1 cellular context compared by ENCODE assay signal in the genomic region with DNA sequence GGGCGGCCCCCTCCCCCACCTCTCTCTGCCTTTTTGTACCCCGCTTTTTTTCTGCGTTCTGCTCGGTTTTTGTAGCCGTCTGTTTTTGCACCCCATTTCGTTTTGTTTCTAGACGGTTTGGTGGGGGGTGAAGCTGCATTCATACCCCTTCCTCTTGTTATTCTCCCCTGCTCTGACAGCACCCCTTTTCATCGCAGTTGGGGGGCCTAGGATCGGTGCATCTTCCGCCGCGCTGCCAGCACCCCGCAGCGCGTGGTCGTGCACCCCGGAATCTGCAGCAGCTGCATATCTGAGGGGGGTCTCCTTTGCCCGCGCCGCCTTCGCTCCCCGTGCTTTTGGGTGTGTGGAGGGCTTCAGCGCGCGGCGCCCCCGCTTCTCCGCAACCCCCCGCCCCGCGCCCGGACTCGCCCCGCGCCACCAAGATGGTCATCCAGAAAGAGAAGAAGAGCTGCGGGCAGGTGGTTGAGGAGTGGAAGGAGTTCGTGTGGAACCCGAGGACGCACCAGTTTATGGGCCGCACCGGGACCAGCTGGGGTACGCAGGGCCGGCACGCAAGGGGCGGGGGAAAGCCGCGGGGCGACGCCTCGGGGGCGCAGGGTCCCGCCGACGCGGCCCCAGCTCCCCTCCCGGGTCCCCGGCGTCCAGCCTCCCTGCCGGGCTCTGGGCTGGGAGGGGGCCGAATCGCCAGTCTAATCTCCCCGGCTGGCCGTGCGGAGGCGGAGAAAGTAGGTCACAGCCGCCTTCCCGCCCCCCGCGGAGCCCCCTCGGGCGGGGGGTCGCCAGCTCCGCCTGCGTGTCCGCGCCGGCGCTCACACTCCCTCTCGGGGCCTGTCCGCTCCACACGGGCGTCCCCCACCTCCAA.
A peak's percentile ranks its signal among the peaks of the same experiment; 100 is the strongest.
TF ChIP-seq lines count a peak whose summit lies in the region.

No MANE protein-coding gene starts in this region.

TF ChIP-seq in K562, 482 proteins besides CTCF, POLR2A, EP300 and RAD21 (continued from another document):
- TF ChIP-seq, protein P1, sequence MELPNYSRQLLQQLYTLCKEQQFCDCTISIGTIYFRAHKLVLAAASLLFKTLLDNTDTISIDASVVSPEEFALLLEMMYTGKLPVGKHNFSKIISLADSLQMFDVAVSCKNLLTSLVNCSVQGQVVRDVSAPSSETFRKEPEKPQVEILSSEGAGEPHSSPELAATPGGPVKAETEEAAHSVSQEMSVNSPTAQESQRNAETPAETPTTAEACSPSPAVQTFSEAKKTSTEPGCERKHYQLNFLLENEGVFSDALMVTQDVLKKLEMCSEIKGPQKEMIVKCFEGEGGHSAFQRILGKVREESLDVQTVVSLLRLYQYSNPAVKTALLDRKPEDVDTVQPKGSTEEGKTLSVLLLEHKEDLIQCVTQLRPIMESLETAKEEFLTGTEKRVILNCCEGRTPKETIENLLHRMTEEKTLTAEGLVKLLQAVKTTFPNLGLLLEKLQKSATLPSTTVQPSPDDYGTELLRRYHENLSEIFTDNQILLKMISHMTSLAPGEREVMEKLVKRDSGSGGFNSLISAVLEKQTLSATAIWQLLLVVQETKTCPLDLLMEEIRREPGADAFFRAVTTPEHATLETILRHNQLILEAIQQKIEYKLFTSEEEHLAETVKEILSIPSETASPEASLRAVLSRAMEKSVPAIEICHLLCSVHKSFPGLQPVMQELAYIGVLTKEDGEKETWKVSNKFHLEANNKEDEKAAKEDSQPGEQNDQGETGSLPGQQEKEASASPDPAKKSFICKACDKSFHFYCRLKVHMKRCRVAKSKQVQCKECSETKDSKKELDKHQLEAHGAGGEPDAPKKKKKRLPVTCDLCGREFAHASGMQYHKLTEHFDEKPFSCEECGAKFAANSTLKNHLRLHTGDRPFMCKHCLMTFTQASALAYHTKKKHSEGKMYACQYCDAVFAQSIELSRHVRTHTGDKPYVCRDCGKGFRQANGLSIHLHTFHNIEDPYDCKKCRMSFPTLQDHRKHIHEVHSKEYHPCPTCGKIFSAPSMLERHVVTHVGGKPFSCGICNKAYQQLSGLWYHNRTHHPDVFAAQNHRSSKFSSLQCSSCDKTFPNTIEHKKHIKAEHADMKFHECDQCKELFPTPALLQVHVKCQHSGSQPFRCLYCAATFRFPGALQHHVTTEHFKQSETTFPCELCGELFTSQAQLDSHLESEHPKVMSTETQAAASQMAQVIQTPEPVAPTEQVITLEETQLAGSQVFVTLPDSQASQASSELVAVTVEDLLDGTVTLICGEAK (IDR thresholded peaks at IDR 0.05): peak; percentile 40; the same call in 1 of the 2 replicates
- TF ChIP-seq, protein P1 (CRISPR knock-in tag; IDR thresholded peaks at IDR 0.05): no peak
- TF ChIP-seq POLR2AphosphoS5 (IDR thresholded peaks at IDR 0.05; ENCODE audit: control insufficient read depth, insufficient read depth, low read depth, low read length) (no peak), CREB1 (IDR thresholded peaks at IDR 0.05) (no peak), CREB1 (CRISPR knock-in tag; IDR thresholded peaks at IDR 0.05) (no peak), ZNF23 (CRISPR knock-in tag; IDR thresholded peaks at IDR 0.05) (no peak), KDM2B (CRISPR knock-in tag; IDR thresholded peaks at IDR 0.05) (0 out of 2 replicates have a peak, but pooled peaks have one; percentile 36), SRF (CRISPR knock-in tag; IDR thresholded peaks at IDR 0.05) (no peak), GTF2A2 (tag; IDR thresholded peaks at IDR 0.05) (peak; percentile 38; the same call in 1 of the 2 replicates), ZBTB7A (IDR thresholded peaks at IDR 0.05; ENCODE audit: borderline replicate concordance, control insufficient read depth, low read depth, low read length) (0 out of 2 replicates have a peak, but pooled peaks have one; percentile 83), MEF2D (tag; conservative IDR thresholded peaks at IDR 0.05; ENCODE audit: low read depth) (no peak), HMG20A (CRISPR knock-in tag; conservative IDR thresholded peaks at IDR 0.05) (no peak), TAF9B (IDR thresholded peaks at IDR 0.05; ENCODE audit: partially characterized antibody) (no peak), ZNF212 (CRISPR knock-in tag; IDR thresholded peaks at IDR 0.05) (no peak), TAF7 (tag; IDR thresholded peaks at IDR 0.05) (no peak), BRCA1 (IDR thresholded peaks at IDR 0.05) (no peak), BRCA1 (CRISPR knock-in tag; IDR thresholded peaks at IDR 0.05) (no peak), SNIP1 (IDR thresholded peaks at IDR 0.05; ENCODE audit: low read depth) (no peak), HEY1 (CRISPR knock-in tag; IDR thresholded peaks at IDR 0.05; ENCODE audit: borderline replicate concordance) (no peak), ELF4 (CRISPR knock-in tag; IDR thresholded peaks at IDR 0.05) (no peak), POLR2H (tag; IDR thresholded peaks at IDR 0.05; ENCODE audit: low read depth) (no peak), ZNF507 (tag; conservative IDR thresholded peaks at IDR 0.05) (no peak), HDAC3 (IDR thresholded peaks at IDR 0.05; ENCODE audit: borderline replicate concordance, partially characterized antibody) (no peak), ZNF133 (CRISPR knock-in tag; IDR thresholded peaks at IDR 0.05) (no peak)
- TF ChIP-seq, protein P2, sequence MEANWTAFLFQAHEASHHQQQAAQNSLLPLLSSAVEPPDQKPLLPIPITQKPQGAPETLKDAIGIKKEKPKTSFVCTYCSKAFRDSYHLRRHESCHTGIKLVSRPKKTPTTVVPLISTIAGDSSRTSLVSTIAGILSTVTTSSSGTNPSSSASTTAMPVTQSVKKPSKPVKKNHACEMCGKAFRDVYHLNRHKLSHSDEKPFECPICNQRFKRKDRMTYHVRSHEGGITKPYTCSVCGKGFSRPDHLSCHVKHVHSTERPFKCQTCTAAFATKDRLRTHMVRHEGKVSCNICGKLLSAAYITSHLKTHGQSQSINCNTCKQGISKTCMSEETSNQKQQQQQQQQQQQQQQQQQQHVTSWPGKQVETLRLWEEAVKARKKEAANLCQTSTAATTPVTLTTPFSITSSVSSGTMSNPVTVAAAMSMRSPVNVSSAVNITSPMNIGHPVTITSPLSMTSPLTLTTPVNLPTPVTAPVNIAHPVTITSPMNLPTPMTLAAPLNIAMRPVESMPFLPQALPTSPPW (CRISPR knock-in tag; IDR thresholded peaks at IDR 0.05): no peak
- TF ChIP-seq, protein P3, sequence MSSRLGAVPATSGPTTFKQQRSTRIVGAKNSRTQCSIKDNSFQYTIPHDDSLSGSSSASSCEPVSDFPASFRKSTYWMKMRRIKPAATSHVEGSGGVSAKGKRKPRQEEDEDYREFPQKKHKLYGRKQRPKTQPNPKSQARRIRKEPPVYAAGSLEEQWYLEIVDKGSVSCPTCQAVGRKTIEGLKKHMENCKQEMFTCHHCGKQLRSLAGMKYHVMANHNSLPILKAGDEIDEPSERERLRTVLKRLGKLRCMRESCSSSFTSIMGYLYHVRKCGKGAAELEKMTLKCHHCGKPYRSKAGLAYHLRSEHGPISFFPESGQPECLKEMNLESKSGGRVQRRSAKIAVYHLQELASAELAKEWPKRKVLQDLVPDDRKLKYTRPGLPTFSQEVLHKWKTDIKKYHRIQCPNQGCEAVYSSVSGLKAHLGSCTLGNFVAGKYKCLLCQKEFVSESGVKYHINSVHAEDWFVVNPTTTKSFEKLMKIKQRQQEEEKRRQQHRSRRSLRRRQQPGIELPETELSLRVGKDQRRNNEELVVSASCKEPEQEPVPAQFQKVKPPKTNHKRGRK (tag; IDR thresholded peaks at IDR 0.05): no peak
- TF ChIP-seq, protein P4, sequence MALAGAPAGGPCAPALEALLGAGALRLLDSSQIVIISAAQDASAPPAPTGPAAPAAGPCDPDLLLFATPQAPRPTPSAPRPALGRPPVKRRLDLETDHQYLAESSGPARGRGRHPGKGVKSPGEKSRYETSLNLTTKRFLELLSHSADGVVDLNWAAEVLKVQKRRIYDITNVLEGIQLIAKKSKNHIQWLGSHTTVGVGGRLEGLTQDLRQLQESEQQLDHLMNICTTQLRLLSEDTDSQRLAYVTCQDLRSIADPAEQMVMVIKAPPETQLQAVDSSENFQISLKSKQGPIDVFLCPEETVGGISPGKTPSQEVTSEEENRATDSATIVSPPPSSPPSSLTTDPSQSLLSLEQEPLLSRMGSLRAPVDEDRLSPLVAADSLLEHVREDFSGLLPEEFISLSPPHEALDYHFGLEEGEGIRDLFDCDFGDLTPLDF (CRISPR knock-in tag; IDR thresholded peaks at IDR 0.05): no peak
- TF ChIP-seq, protein P5, sequence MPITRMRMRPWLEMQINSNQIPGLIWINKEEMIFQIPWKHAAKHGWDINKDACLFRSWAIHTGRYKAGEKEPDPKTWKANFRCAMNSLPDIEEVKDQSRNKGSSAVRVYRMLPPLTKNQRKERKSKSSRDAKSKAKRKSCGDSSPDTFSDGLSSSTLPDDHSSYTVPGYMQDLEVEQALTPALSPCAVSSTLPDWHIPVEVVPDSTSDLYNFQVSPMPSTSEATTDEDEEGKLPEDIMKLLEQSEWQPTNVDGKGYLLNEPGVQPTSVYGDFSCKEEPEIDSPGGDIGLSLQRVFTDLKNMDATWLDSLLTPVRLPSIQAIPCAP (CRISPR knock-in tag; IDR thresholded peaks at IDR 0.05; ENCODE audit: borderline replicate concordance): no peak
